ENCODE assay signal across 23 cellular contexts in the genomic region with DNA sequence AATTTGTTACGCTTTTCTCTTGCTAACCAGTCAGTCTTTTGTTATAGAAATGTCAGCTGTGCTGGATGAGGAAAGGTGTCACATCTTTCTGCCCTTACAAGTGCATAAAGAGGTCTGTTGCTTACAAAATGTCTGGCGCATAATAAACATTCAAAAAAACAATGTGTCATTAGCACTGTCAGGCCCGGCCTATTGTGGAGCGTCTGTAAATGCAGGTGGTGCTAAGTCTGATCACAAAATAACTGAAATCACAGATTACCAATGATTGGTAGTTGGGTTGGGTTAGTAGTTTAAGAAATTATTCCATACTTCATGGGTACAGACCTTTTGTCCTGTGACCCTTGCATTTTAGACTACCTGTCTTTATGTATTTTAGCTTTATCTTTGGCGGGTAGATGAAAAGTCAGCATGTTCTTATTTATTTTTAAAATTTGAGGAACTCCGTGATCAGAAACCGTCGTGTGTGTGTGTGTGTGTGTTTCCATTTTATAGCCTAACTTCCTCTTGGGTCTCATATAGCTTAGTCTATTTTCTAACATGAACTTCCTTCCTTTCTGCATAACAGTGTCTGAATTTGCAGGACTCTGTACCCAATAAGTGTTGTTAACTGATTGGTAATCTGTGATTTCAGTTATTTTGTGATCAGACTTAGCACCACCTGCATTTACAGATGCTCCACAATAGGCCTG.
DNase-seq lines count a peak whose midpoint lies in the region; ATAC-seq, FAIRE-seq and TF ChIP-seq lines count a peak whose summit lies in the region.
"Had no signal": no experiment of that assay in that cellular context is flagged by ENCODE, and none has a peak within 500 bp of the region (broad histone marks: within the 10 kb centered on the region; RNA-seq: fewer than 3 reads in every experiment).

No MANE protein-coding gene starts in this region.

- H3K36me3 Mint-ChIP-seq in effector memory CD8-positive, alpha-beta T cell (ENCODE audit: insufficient read depth), result no peaks in the 10 kb centered on the region
- H3K36me3 Mint-ChIP-seq: activated CD4-positive, alpha-beta memory T cell treated with anti-CD3 and anti-CD28 coated beads for 36 hours; T-cell had no signal

- POLR2A ChIA-PET in HepG2 (lab: Yijun Ruan, JAX), result no interaction called here

- no peak for TF ChIP-seq POLR2A in HepG2 (IDR thresholded peaks at IDR 0.05; ENCODE audit: insufficient read depth in 1 of 2, low read depth in 2 of 2, low read length in 2 of 2)

- TF ChIP-seq EP300 in HepG2 (IDR thresholded peaks at IDR 0.05; ENCODE audit: low read depth in 2 of 2, low read length in 2 of 2) (no peak), HepG2 (CRISPR knock-in tag; IDR thresholded peaks at IDR 0.05; ENCODE audit: borderline replicate concordance) (no peak)

- intact Hi-C loops in HepG2 (cut with micrococcal nuclease; ENCODE audit: unreplicated experiment), result no loop called here
- intact Hi-C loops in upper lobe of right lung (cut with DNase I), result no loop called here

- H3K4me3 Mint-ChIP-seq in effector memory CD8-positive, alpha-beta T cell, result no peak overlapping the region
- H3K4me3 Mint-ChIP-seq: activated CD4-positive, alpha-beta memory T cell treated with anti-CD3 and anti-CD28 coated beads for 36 hours; T-cell; WTC11 had no signal

- TF ChIP-seq CTCF in liver (IDR thresholded peaks at IDR 0.05; ENCODE audit: low read depth, low read length, missing input control) (no peak), HepG2 (CRISPR knock-in tag; IDR thresholded peaks at IDR 0.05) (no peak), upper lobe of right lung (IDR thresholded peaks at IDR 0.05) (no peak)

- H3K27ac ChIP-seq in liver (ENCODE audit: low read depth in 1 of 2, low read length in 2 of 2) (no peak overlapping the region), HepG2 (ENCODE audit: extremely low read length, insufficient read depth, low read length) (no peak overlapping the region), upper lobe of right lung (no peak overlapping the region)
- H3K27ac ChIP-seq: adrenal gland, breast epithelium, parathyroid adenoma, RWPE1 had no signal

- H3K9me3 ChIP-seq in liver (ENCODE audit: control insufficient read depth in 4 of 4, low read length in 3 of 4), result no peaks in the 10 kb centered on the region
- H3K9me3 ChIP-seq in HepG2 (ENCODE audit: low read length), result no peaks in the 10 kb centered on the region
- no peaks in the 10 kb centered on the region for H3K9me3 ChIP-seq in upper lobe of right lung
- H3K9me3 ChIP-seq: adrenal gland, breast epithelium had no signal

- FAIRE-seq in HepG2 (lab: Jason Lieb, UNC), result no peak
- FAIRE-seq: D721Med, islet of Langerhans had no signal

- TF ChIP-seq RAD21 in liver (IDR thresholded peaks at IDR 0.05) (no peak), HepG2 (CRISPR knock-in tag; IDR thresholded peaks at IDR 0.05) (no peak)

- peaks cover 0 to 6% of the 10 kb centered on the region in 2 donors for H3K27me3 Mint-ChIP-seq in effector memory CD8-positive, alpha-beta T cell
- H3K27me3 Mint-ChIP-seq: activated CD4-positive, alpha-beta memory T cell treated with anti-CD3 and anti-CD28 coated beads for 36 hours had no signal

- H4K20me1 ChIP-seq in HepG2 (ENCODE audit: insufficient read depth, low read length), result no peaks in the 10 kb centered on the region

- no peak overlapping the region for H2AFZ ChIP-seq in HepG2 (ENCODE audit: low read length)
- H2AFZ ChIP-seq: parathyroid adenoma had no signal

- H3K4me2 ChIP-seq in HepG2 (ENCODE audit: low read depth, low read length), result no peak overlapping the region

- no peaks in the 10 kb centered on the region for H3K79me2 ChIP-seq in HepG2 (ENCODE audit: insufficient read depth, low read length)
- H3K79me2 ChIP-seq: parathyroid adenoma had no signal

- ATAC-seq in HepG2, result no peak
- peak; percentile 65 for ATAC-seq in upper lobe of right lung
- ATAC-seq in esophagus mucosa, result no peak
- ATAC-seq in effector memory CD8-positive, alpha-beta T cell (replicated peaks), result no peak
- ATAC-seq: sciatic nerve, T-cell, WTC11 had no signal

- CTCF ChIA-PET in HepG2 (lab: Yijun Ruan, JAX; ENCODE audit: low intra/inter-chr PET ratio, low total read pairs), result no interaction called here

- peaks cover 0 to 4% of the 10 kb centered on the region in 2 donors for H3K4me1 Mint-ChIP-seq in effector memory CD8-positive, alpha-beta T cell (ENCODE audit: low read depth in 2 of 2)

- WGBS in liver, result 86% methylated on average over 8 of the region's 8 CpGs
- 58% methylated on average over 8 of the region's 8 CpGs for WGBS in HepG2 (ENCODE audit: low lambda C conversion rate)

- H3K4me3 ChIP-seq in liver (ENCODE audit: low read depth in 1 of 3, low read length in 3 of 3), result no peak overlapping the region
- no peak overlapping the region for H3K4me3 ChIP-seq in HepG2 (replicated peaks in 1 of 3; ENCODE audit: insufficient read depth in 1 of 3, low read depth in 2 of 3, low read length in 3 of 3)
- H3K4me3 ChIP-seq in upper lobe of right lung, result no peak overlapping the region
- H3K4me3 ChIP-seq: adrenal gland, breast epithelium had no signal

- no peaks in the 10 kb centered on the region for H3K27me3 ChIP-seq in liver (ENCODE audit: control insufficient read depth in 4 of 4, insufficient read depth in 4 of 4, low read length in 3 of 4)
- peaks cover 0 to 16% of the 10 kb centered on the region in 2 experiments; a peak in 3 of 5 replicates for H3K27me3 ChIP-seq in HepG2 (ENCODE audit: control insufficient read depth in 1 of 2, insufficient read depth in 2 of 2, low read length in 2 of 2)
- no peaks in the 10 kb centered on the region for H3K27me3 ChIP-seq in upper lobe of right lung
- H3K27me3 ChIP-seq: adrenal gland, breast epithelium had no signal

- no peak overlapping the region for H3K27ac Mint-ChIP-seq in effector memory CD8-positive, alpha-beta T cell
- H3K27ac Mint-ChIP-seq: activated CD4-positive, alpha-beta memory T cell treated with anti-CD3 and anti-CD28 coated beads for 36 hours; T-cell; WTC11 had no signal

- H3K36me3 ChIP-seq in liver (ENCODE audit: control insufficient read depth in 4 of 4, insufficient read depth in 3 of 4, low read depth in 1 of 4, low read length in 3 of 4), result no peaks in the 10 kb centered on the region
- H3K36me3 ChIP-seq in HepG2 (replicated peaks in 1 of 2; ENCODE audit: control insufficient read depth in 1 of 2, insufficient read depth in 2 of 2, low read length in 2 of 2), result no peaks in the 10 kb centered on the region
- no peaks in the 10 kb centered on the region for H3K36me3 ChIP-seq in upper lobe of right lung
- H3K36me3 ChIP-seq: adrenal gland, breast epithelium had no signal

- H3K9me3 Mint-ChIP-seq in effector memory CD8-positive, alpha-beta T cell, result no peaks in the 10 kb centered on the region
- H3K9me3 Mint-ChIP-seq: activated CD4-positive, alpha-beta memory T cell treated with anti-CD3 and anti-CD28 coated beads for 36 hours; T-cell had no signal

- H3K9ac ChIP-seq in liver (ENCODE audit: low read depth in 1 of 2, low read length in 2 of 2) (no peak overlapping the region), HepG2 (ENCODE audit: insufficient read depth, low read depth, low read length) (no peak overlapping the region)
- H3K9ac ChIP-seq: parathyroid adenoma had no signal

- DNase-seq in HepG2 (ENCODE audit: low spot score) (no peak), SKM-1 (lab: John Stamatoyannopoulos, UW; ENCODE audit: unreplicated experiment) (peak; percentile 78), globus pallidus (ENCODE audit: low spot score) (peak; percentile 41), upper lobe of right lung (no peak), kidney glomerular epithelial cell (lab: John Stamatoyannopoulos, UW) (no peak)
- DNase-seq in effector memory CD8-positive, alpha-beta T cell, result no peak
- DNase-seq: activated CD4-positive, alpha-beta memory T cell treated with anti-CD3 and anti-CD28 coated beads for 36 hours; activated gamma-delta T cell; adrenal gland; C1 segment of cervical spinal cord; cortex of kidney; GOT3; NCI-H510A; T-cell had no signal

- H3K4me1 ChIP-seq in liver (ENCODE audit: control insufficient read depth in 4 of 4, insufficient read depth in 4 of 4, low read length in 3 of 4), result peaks cover 0 to 7% (median 0%) of the 10 kb centered on the region in 4 donors
- H3K4me1 ChIP-seq in HepG2 (ENCODE audit: insufficient read depth, low read length), result peaks cover 15% of the 10 kb centered on the region
- peaks cover 10% of the 10 kb centered on the region for H3K4me1 ChIP-seq in upper lobe of right lung
- H3K4me1 ChIP-seq: adrenal gland had no signal

- in situ Hi-C loops in HepG2 (cut with HindIII; ENCODE audit: extremely low pct_ligation_motif_present, low pct_unique_long_range_greater_than_20kb), result no loop called here

- BruUV-seq in HepG2 (replicated peaks; lab: Mats Ljungman, UMichigan), result no TSS peak

TF ChIP-seq in liver, 16 proteins besides CTCF, POLR2A, EP300 and RAD21:
- TF ChIP-seq HNF4G (IDR thresholded peaks at IDR 0.05), result no peak
- no peak for TF ChIP-seq JUND (IDR thresholded peaks at IDR 0.05)
- no peak for TF ChIP-seq NR2F2 (IDR thresholded peaks at IDR 0.05)
- TF ChIP-seq RXRA (IDR thresholded peaks at IDR 0.05), result no peak
- peak; percentile 38 for TF ChIP-seq MAX (IDR thresholded peaks at IDR 0.05)
- no peak for TF ChIP-seq YY1 (IDR thresholded peaks at IDR 0.05)
- TF ChIP-seq HNF4A (conservative IDR thresholded peaks at IDR 0.05), result no peak
- no peak for TF ChIP-seq ATF3 (IDR thresholded peaks at IDR 0.05)
- TF ChIP-seq FOXA1 (IDR thresholded peaks at IDR 0.05), result no peak

TF ChIP-seq in HepG2, 621 proteins besides CTCF, POLR2A, EP300 and RAD21 (continues in another document):
- no peak for TF ChIP-seq NFIB (CRISPR knock-in tag; IDR thresholded peaks at IDR 0.05; ENCODE audit: borderline replicate concordance)
- no peak for TF ChIP-seq SP1 (IDR thresholded peaks at IDR 0.05)
- no peak for TF ChIP-seq SP1 (CRISPR knock-in tag; IDR thresholded peaks at IDR 0.05)
- TF ChIP-seq, protein P1, sequence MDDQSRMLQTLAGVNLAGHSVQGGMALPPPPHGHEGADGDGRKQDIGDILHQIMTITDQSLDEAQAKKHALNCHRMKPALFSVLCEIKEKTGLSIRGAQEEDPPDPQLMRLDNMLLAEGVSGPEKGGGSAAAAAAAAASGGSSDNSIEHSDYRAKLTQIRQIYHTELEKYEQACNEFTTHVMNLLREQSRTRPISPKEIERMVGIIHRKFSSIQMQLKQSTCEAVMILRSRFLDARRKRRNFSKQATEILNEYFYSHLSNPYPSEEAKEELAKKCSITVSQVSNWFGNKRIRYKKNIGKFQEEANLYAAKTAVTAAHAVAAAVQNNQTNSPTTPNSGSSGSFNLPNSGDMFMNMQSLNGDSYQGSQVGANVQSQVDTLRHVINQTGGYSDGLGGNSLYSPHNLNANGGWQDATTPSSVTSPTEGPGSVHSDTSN (CRISPR knock-in tag; IDR thresholded peaks at IDR 0.05; ENCODE audit: borderline replicate concordance), result no peak

Comparison
In these comparisons a context has a peak if more than half of its experiments do, and no peak if none do; other contexts are left out.
1. DNase-seq: peak in SKM-1 (single experiment) and globus pallidus (single experiment); none in HepG2 (single experiment), upper lobe of right lung (single experiment), kidney glomerular epithelial cell (single experiment) and effector memory CD8-positive, alpha-beta T cell (0 of 3).